8 cellular contexts compared by ENCODE assay signal in genomic region chr7:66204822-66205735, GRCh38. TPM values are rescaled to one million over a fixed set of nuclear protein-coding genes. Genes with fewer than 3 reads are reported as not detected.
DNase-seq lines count a peak whose midpoint lies in the region; ATAC-seq and TF ChIP-seq lines count a peak whose summit lies in the region.

TSS of gene TPST1 (plus strand) at chr7:66205334. CDS start at chr7:66240426, 35,092 bp downstream.

- H3K27ac Mint-ChIP-seq in HFFc6 (peak within 1 kb of the TSS; percentile 91), osteocyte (ENCODE audit: unreplicated experiment) (peak within 1 kb of the TSS; percentile 88)
- peak within 1 kb of the TSS; percentile 79 for H3K27ac Mint-ChIP-seq in activated naive CD8-positive, alpha-beta T cell treated with anti-CD3 and anti-CD28 coated beads, Interleukin-2, amount 10 ng/mL, durations not matched to agents 7 days and 5 days

- peak; percentile 83 for TF ChIP-seq POLR2A in GM10847 (IDR thresholded peaks at IDR 0.05; ENCODE audit: extremely low read depth, insufficient read length)
- TF ChIP-seq POLR2A in NB4 (IDR thresholded peaks at IDR 0.05; ENCODE audit: extremely low read depth, insufficient read length) = peak; percentile 47

- no peaks in the 10 kb centered on the region for H3K36me3 ChIP-seq in thoracic aorta

- H3K4me3 Mint-ChIP-seq in HFFc6 (peak within 1 kb of the TSS; percentile 99), osteocyte (ENCODE audit: unreplicated experiment) (peak within 1 kb of the TSS; percentile 89)
- H3K4me3 Mint-ChIP-seq in activated naive CD8-positive, alpha-beta T cell treated with anti-CD3 and anti-CD28 coated beads, Interleukin-2, amount 10 ng/mL, durations not matched to agents 7 days and 5 days = peak within 1 kb of the TSS; percentile 90

- H3K9me3 ChIP-seq in thoracic aorta = no peaks in the 10 kb centered on the region

- intact Hi-C loops in head of caudate nucleus (cut with DNase I) = no loop called here

- peak; percentile 87 for ATAC-seq in activated naive CD8-positive, alpha-beta T cell treated with anti-CD3 and anti-CD28 coated beads, Interleukin-2, amount 10 ng/mL, durations not matched to agents 7 days and 5 days (ENCODE audit: low read depth)
- ATAC-seq in thoracic aorta (ENCODE audit: insufficient number of reproducible peaks, low FRiP score, low read depth) = peak; percentile 87

- DNase-seq in HFFc6 = peak; percentile 72
- peak; percentile 91 for DNase-seq in NB4 (ENCODE audit: low read depth)
- peak; percentile 63 for DNase-seq in SKM-1 (lab: John Stamatoyannopoulos, UW; ENCODE audit: unreplicated experiment)
- peak; percentile 86 for DNase-seq in activated naive CD8-positive, alpha-beta T cell treated with anti-CD3 and anti-CD28 coated beads, Interleukin-2, amount 10 ng/mL, durations not matched to agents 7 days and 5 days
- DNase-seq in head of caudate nucleus = peak; percentile 88 to 98 (median 95)
- peak; percentile 98 for DNase-seq in osteocyte (ENCODE audit: extremely low spot score, unreplicated experiment)
- DNase-seq in thoracic aorta (ENCODE audit: low spot score) = peak; percentile 64

- H3K4me3 ChIP-seq in NB4 (ENCODE audit: low read depth, low read length) (peak within 1 kb of the TSS; percentile 61), thoracic aorta (peak within 1 kb of the TSS; percentile 96)

- H3K27me3 Mint-ChIP-seq in HFFc6 (ENCODE audit: insufficient read depth) (peaks cover 3% of the 10 kb centered on the region; the same call in 1 of the 2 replicates), osteocyte (ENCODE audit: unreplicated experiment) (peaks cover 11% of the 10 kb centered on the region)
- peaks cover 10% of the 10 kb centered on the region for H3K27me3 Mint-ChIP-seq in activated naive CD8-positive, alpha-beta T cell treated with anti-CD3 and anti-CD28 coated beads, Interleukin-2, amount 10 ng/mL, durations not matched to agents 7 days and 5 days

- H3K27ac ChIP-seq in thoracic aorta = peak within 1 kb of the TSS; percentile 2 to 67

- H3K4me1 Mint-ChIP-seq in HFFc6 (ENCODE audit: low read depth) (peaks cover 41% of the 10 kb centered on the region), osteocyte (ENCODE audit: unreplicated experiment) (peaks cover 30% of the 10 kb centered on the region)
- peaks cover 36% of the 10 kb centered on the region for H3K4me1 Mint-ChIP-seq in activated naive CD8-positive, alpha-beta T cell treated with anti-CD3 and anti-CD28 coated beads, Interleukin-2, amount 10 ng/mL, durations not matched to agents 7 days and 5 days

- H3K4me1 ChIP-seq in thoracic aorta (ENCODE audit: control insufficient read depth in 1 of 2, low read depth in 2 of 2) = peaks cover 0 to 24% of the 10 kb centered on the region in 2 donors

- H3K36me3 Mint-ChIP-seq in HFFc6 (ENCODE audit: low read depth) (peaks cover 22% of the 10 kb centered on the region), osteocyte (ENCODE audit: unreplicated experiment) (peaks cover 7% of the 10 kb centered on the region)
- H3K36me3 Mint-ChIP-seq in activated naive CD8-positive, alpha-beta T cell treated with anti-CD3 and anti-CD28 coated beads, Interleukin-2, amount 10 ng/mL, durations not matched to agents 7 days and 5 days = peaks cover 2% of the 10 kb centered on the region

- H3K9me3 Mint-ChIP-seq in HFFc6 = no peaks in the 10 kb centered on the region
- no peaks in the 10 kb centered on the region for H3K9me3 Mint-ChIP-seq in activated naive CD8-positive, alpha-beta T cell treated with anti-CD3 and anti-CD28 coated beads, Interleukin-2, amount 10 ng/mL, durations not matched to agents 7 days and 5 days
- no peaks in the 10 kb centered on the region for H3K9me3 Mint-ChIP-seq in osteocyte (ENCODE audit: unreplicated experiment)

- TF ChIP-seq CTCF in HFFc6 (IDR thresholded peaks at IDR 0.05) (peak; percentile 76), NB4 (IDR thresholded peaks at IDR 0.05; ENCODE audit: low read depth, low read length) (peak; percentile 27), osteocyte (IDR thresholded peaks at IDR 0.05) (peak; percentile 65), thoracic aorta (IDR thresholded peaks at IDR 0.05) (peak; percentile 61)

- no peaks in the 10 kb centered on the region for H3K27me3 ChIP-seq in thoracic aorta (replicated peaks; ENCODE audit: insufficient read depth)

- POLR2A ChIA-PET in activated naive CD8-positive, alpha-beta T cell treated with anti-CD3 and anti-CD28 coated beads, Interleukin-2, amount 10 ng/mL, durations not matched to agents 7 days and 5 days (lab: Charles Lee) = interaction anchor here (0.7 to 1.1 kb wide), 2 partner anchors 14 to 224 kb away, joined by 3 to 4 read pairs; no protein-coding TSS in a partner anchor

RNA-seq across cellular contexts. Expression of gene TPST1, which starts in this region (rescaled TPM):
- total RNA-seq in HFFc6 (2021; fragmentation: NEBNext Ultra II Directional; extraction: Animal tissue kit (Norgen Biotek cat#: 25700)) = 10 to 100 TPM; 21.7 to 36.1 (median 29.2) TPM
- total RNA-seq in activated naive CD8-positive, alpha-beta T cell treated with anti-CD3 and anti-CD28 coated beads, Interleukin-2, amount 10 ng/mL, durations not matched to agents 7 days and 5 days = 1 to 10 TPM; 2.0 to 2.9 TPM
- total RNA-seq in osteocyte = 24.2 and 26.8 TPM in 2 replicates
- 10 to 100 TPM; 18.1 to 25.4 TPM for total RNA-seq in thoracic aorta

Comparison
In these comparisons a context has a peak if more than half of its experiments do, and no peak if none do; other contexts are left out.
1. Peak in every context shown above with its lines: DNase-seq, ATAC-seq, H3K4me3 ChIP-seq and H3K27ac ChIP-seq.